9 cellular contexts compared by ENCODE assay signal in the genomic region with DNA sequence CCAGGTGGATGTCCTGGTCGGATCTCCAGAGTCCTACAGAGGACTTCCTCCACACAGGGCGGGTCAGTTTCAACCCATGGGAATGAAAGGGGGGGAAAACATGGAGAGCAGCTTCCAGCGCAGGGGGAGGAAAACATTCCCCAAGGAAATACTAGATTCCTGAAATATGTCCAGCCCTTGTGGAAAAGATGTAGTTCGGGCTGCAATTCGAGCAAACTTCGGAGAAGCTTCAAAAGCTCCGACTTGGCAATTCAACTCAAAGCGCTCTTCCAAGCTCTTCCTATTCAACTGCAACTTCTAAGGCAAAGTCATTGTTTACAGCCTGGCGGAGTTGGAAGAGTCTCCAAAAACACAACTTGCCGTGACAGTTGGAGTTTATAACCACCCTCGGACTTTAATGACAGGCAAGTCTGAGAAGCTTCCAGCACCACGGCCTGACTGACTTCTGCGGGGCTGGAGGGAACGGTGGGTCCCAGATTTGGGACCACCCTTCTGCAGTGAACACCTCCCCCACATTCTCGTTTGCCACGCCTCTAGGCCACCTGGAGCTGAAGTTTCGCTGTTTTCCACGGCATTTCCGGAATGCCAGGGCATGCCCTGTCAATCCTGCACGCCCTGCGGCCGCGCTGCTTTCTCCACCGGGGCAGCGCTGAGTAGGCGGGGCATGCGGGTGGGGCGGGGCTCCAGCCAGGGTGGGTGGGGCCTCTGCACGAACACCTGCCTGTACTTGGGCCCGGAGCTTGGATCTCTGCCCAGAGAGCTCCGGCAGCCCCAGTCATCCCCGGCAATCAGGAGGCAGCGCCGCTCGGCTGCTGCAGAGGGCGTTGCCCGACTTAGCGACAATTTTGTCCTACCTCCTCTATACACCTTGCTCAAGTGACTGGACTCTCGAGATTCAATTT. TPM values are rescaled to one million over a fixed set of nuclear protein-coding genes. Genes with fewer than 3 reads are reported as not detected.
DNase-seq lines count a peak whose midpoint lies in the region; ATAC-seq and TF ChIP-seq lines count a peak whose summit lies in the region.
"Had no signal": no experiment of that assay in that cellular context is flagged by ENCODE, and none has a peak within 500 bp of the region (broad histone marks: within the 10 kb centered on the region; RNA-seq: fewer than 3 reads in every experiment).

No MANE protein-coding gene starts in this region.

- no TSS peak for BruUV-seq in mammary epithelial cell (replicated peaks; lab: Mats Ljungman, UMichigan)

- H3K4me2 ChIP-seq in mammary epithelial cell (ENCODE audit: insufficient read depth, low read depth, low read length), result peak overlapping the region; percentile 90

- peak overlapping the region; percentile 60 for H3K27ac ChIP-seq in VCaP
- H3K27ac ChIP-seq in mammary epithelial cell (ENCODE audit: insufficient read depth, low read depth, low read length), result peak overlapping the region; percentile 90
- H3K27ac ChIP-seq: neutrophil had no signal

- ATAC-seq in HG02759 (IDR thresholded peaks at IDR 0.05; ENCODE audit: unreplicated experiment), result peak; percentile 96

- peak overlapping the region; percentile 71 for H2AFZ ChIP-seq in mammary epithelial cell (ENCODE audit: low read depth, low read length)

- no peaks in the 10 kb centered on the region for H3K9me3 ChIP-seq in mammary epithelial cell (replicated peaks; ENCODE audit: insufficient read depth, low read length)
- H3K9me3 ChIP-seq: neutrophil had no signal

- DNase-seq in NCI-H1417 treated with DMSO at 0.1 percent for 48 hours (lab: John Stamatoyannopoulos, UW) (peak; percentile 59), mammary epithelial cell (peak; percentile 95), kidney glomerular epithelial cell (lab: John Stamatoyannopoulos, UW) (peak; percentile 66), inferior parietal cortex (ENCODE audit: extremely low spot score) (no peak)
- DNase-seq in stimulated activated CD4-positive, alpha-beta T cell treated with anti-CD3 and anti-CD28 coated beads, Interleukin-4, amount 100 ng/mL, for 1 hour, result peak; percentile 75

- H3K4me3 ChIP-seq in mammary epithelial cell (replicated peaks in 1 of 3; ENCODE audit: insufficient read depth in 1 of 3, low read depth in 2 of 3, low read length in 3 of 3), result peak overlapping the region; percentile 32 to 56 (median 51)

- peak overlapping the region; percentile 91 for H3K9ac ChIP-seq in mammary epithelial cell (ENCODE audit: insufficient read depth, low read length)

- intact Hi-C loops in mammary epithelial cell (cut with micrococcal nuclease), result no loop called here

- no peaks in the 10 kb centered on the region for H3K36me3 ChIP-seq in mammary epithelial cell (ENCODE audit: insufficient read depth, low read length)
- H3K36me3 ChIP-seq: neutrophil had no signal

- H3K27me3 ChIP-seq in mammary epithelial cell (ENCODE audit: insufficient read depth, low read length), result no peaks in the 10 kb centered on the region

- H3K79me2 ChIP-seq in mammary epithelial cell (ENCODE audit: insufficient read depth, low read length), result no peaks in the 10 kb centered on the region

- TF ChIP-seq CTCF in GM12874 (IDR thresholded peaks at IDR 0.05; ENCODE audit: insufficient read depth, low read depth, low read length) (peak; percentile 20; the same call in 1 of the 2 replicates), VCaP (conservative IDR thresholded peaks at IDR 0.05) (peak; percentile 78), mammary epithelial cell (conservative IDR thresholded peaks at IDR 0.05 in 1 of 2, IDR thresholded peaks at IDR 0.05 in 1 of 2; ENCODE audit: extremely low read depth in 1 of 2, insufficient read depth in 1 of 2, low read depth in 1 of 2, low read length in 2 of 2) (peak; percentile 66 to 78)

- peaks cover 36% of the 10 kb centered on the region for H3K4me1 ChIP-seq in mammary epithelial cell (ENCODE audit: insufficient read depth, low read length)

- dilution Hi-C loops in mammary epithelial cell (cut with HindIII; ENCODE audit: low sequenced_read_pairs), result loop anchor here (5.0 kb wide), 1 partner anchor 91 kb away; no protein-coding TSS in a partner anchor

- H4K20me1 ChIP-seq in mammary epithelial cell (ENCODE audit: insufficient read depth, low read length), result no peaks in the 10 kb centered on the region

- CTCF ChIA-PET in mammary epithelial cell (lab: Charles Lee; ENCODE audit: low non-redundant PET), result interaction anchor here (0.5 to 1.0 kb wide), 8 partner anchors 12 to 220 kb away, joined by 3 to 16 read pairs (median 6); no protein-coding TSS in a partner anchor

- in situ Hi-C loops in mammary epithelial cell (cut with MboI; ENCODE audit: low sequenced_read_pairs in 2 of 2), result no loop called here

- whole genome bisulfite sequencing in mammary epithelial cell (ENCODE audit: low coverage, missing lambda C conversion rate), result 2% methylated on average over 21 of the region's 39 CpGs

RNA-seq across cellular contexts. Expression of a gene that starts 49.0 kb away (rescaled TPM):
- total RNA-seq in mammary epithelial cell, result 10 to 100 TPM in 1 of 2 donors, under 1 TPM in 1; 0.83 to 17.5 TPM
- 1.00 TPM for polyA plus RNA-seq in mammary epithelial cell
- 1.7 TPM for polyA minus RNA-seq in mammary epithelial cell

Comparison
In these comparisons a context has a peak if more than half of its experiments do, and no peak if none do; other contexts are left out.
1. CTCF ChIP-seq: peak in every context shown above with its lines; median percentile 78 in VCaP; 72 in mammary epithelial cell; 20 in GM12874.